Comparison of ENCODE assay signal across 8 cellular contexts in the genomic region with DNA sequence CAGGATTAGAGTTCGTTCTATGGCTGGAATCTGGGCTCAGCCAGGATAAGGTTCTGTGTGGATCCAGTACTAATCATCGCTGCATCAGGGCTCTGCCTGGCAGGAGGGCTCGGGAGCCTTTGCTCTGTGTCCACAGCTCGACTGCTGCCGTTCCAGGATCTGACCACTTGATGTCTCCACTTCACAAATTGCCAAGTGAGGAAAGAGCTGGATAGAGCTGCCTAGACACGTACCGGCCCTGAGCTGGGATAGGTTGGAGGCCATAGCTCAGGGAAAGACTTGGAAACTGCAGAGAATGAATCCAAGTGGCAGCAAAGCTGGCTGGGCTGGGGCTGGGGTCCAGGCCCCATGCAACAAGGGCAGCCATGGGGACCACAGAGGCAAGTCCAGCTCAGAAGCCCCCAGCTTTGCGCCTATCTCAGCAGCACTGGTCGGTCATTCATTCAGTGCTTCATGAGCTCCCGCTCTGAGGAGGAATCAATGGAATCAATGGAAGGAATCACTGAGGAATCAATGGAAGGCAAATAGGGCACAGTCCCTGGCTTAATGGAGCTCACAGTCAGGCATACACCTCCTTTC. TPM values are rescaled to one million over a fixed set of nuclear protein-coding genes. Genes with fewer than 3 reads are reported as not detected.
DNase-seq lines count a peak whose midpoint lies in the region; ATAC-seq and TF ChIP-seq lines count a peak whose summit lies in the region.

No MANE protein-coding gene starts in this region.

- H3K4me2 ChIP-seq in BLaER1 = peak overlapping the region; percentile 70

- 29 to 30% methylated on average over 10 of the region's 10 CpGs for WGBS in lower leg skin, 2 donors

- no peaks in the 10 kb centered on the region for H3K27me3 ChIP-seq in BLaER1

- H3K4me3 ChIP-seq in BLaER1 = no peak overlapping the region
- H3K4me3 ChIP-seq in coronary artery = no peak overlapping the region
- H3K4me3 ChIP-seq in lower leg skin (ENCODE audit: low read depth, poor library complexity, severe bottlenecking) = no peak overlapping the region

- TF ChIP-seq POLR2A in lower leg skin (IDR thresholded peaks at IDR 0.05) = no peak

- H3K36me3 ChIP-seq in BLaER1 = no peaks in the 10 kb centered on the region

- peak; percentile 48 for ATAC-seq in HG03460 (IDR thresholded peaks at IDR 0.05; ENCODE audit: unreplicated experiment)

- peak; percentile 56 for DNase-seq in GM19240 (ENCODE audit: insufficient read length, low spot score)
- peak; percentile 83 for DNase-seq in NCI-H69 (lab: John Stamatoyannopoulos, UW)
- peak; percentile 83 for DNase-seq in activated CD4-positive, alpha-beta T cell treated with anti-CD3 and anti-CD28 coated beads for 48 hours
- no peak for DNase-seq in coronary artery (ENCODE audit: low spot score)
- DNase-seq in lower leg skin (ENCODE audit: low spot score in 2 of 2) = peak; percentile 82 to 93
- DNase-seq in stimulated activated CD4-positive, alpha-beta T cell treated with anti-CD3 and anti-CD28 coated beads, TNF-alpha, amount 100 ng/mL, for 24 hours (ENCODE audit: low read depth in 3 of 3) = peak; percentile 31 to 67 (median 47)

- peak; percentile 81 for TF ChIP-seq CTCF in coronary artery (IDR thresholded peaks at IDR 0.05)
- TF ChIP-seq CTCF in lower leg skin (IDR thresholded peaks at IDR 0.05) = peak in 1 of 3 donors; percentile 76

- intact Hi-C loops in lower leg skin (cut with DNase I; ENCODE audit: low total_unique reads) = loop anchor here (5.0 kb wide), 1 partner anchor 102 kb away; no protein-coding TSS in a partner anchor

- H4K20me1 ChIP-seq in BLaER1 = no peaks in the 10 kb centered on the region

- H3K4me1 ChIP-seq in BLaER1 = peaks cover 44% of the 10 kb centered on the region

- no peaks in the 10 kb centered on the region for H3K9me3 ChIP-seq in BLaER1

- H3K27ac ChIP-seq in BLaER1 (peak overlapping the region; percentile 69), coronary artery (no peak overlapping the region)

- H3K9ac ChIP-seq in BLaER1 = no peak overlapping the region

RNA-seq across cellular contexts. Expression of a gene that starts 38.0 kb away (rescaled TPM):
- total RNA-seq in lower leg skin = 10 to 100 TPM; 29.8 to 37.1 (median 31.9) TPM
